In genomic region chr5:88792144-88792840, GRCh38 we compare ENCODE assay signal across 12 cellular contexts.
DNase-seq lines count a peak whose midpoint lies in the region; ATAC-seq and TF ChIP-seq lines count a peak whose summit lies in the region.
"Had no signal": no experiment of that assay in that cellular context is flagged by ENCODE, and none has a peak within 500 bp of the region (broad histone marks: within the 10 kb centered on the region; RNA-seq: fewer than 3 reads in every experiment).

No MANE protein-coding gene starts in this region.

- no peaks in the 10 kb centered on the region for H4K20me1 ChIP-seq in PC-3 (ENCODE audit: low read length)

- H3K4me2 ChIP-seq in PC-3 (ENCODE audit: low read length) = peak overlapping the region; percentile 47

- H3K4me3 ChIP-seq in PC-3 (ENCODE audit: low read length) (no peak overlapping the region), gastrocnemius medialis (no peak overlapping the region)

- H3K27me3 ChIP-seq in PC-3 (ENCODE audit: low read length) (no peaks in the 10 kb centered on the region), gastrocnemius medialis (no peaks in the 10 kb centered on the region)

- H3K4me1 ChIP-seq in PC-3 (ENCODE audit: insufficient read depth, low read length) (peaks cover 20% of the 10 kb centered on the region), gastrocnemius medialis (peaks cover 12 to 22% of the 10 kb centered on the region in 2 donors)

- in situ Hi-C loops in gastrocnemius medialis (cut with MboI; ENCODE audit: low sequenced_read_pairs in 4 of 4) = no loop called here

- H3K9ac ChIP-seq in PC-3 (ENCODE audit: low read length) = 0 out of 2 replicates have a peak overlapping the region, but pooled peaks have one; percentile 5

- H3K9me3 ChIP-seq in PC-3 (ENCODE audit: low read length) = no peaks in the 10 kb centered on the region
- H3K9me3 ChIP-seq in gastrocnemius medialis = no peaks in the 10 kb centered on the region

- H3K36me3 ChIP-seq in PC-3 (ENCODE audit: low read depth, low read length) = no peaks in the 10 kb centered on the region
- no peaks in the 10 kb centered on the region for H3K36me3 ChIP-seq in gastrocnemius medialis

- no TSS peak for BruUV-seq in PC-3 (replicated peaks; lab: Mats Ljungman, UMichigan)

- no peak for TF ChIP-seq CTCF in PC-3 (conservative IDR thresholded peaks at IDR 0.05; ENCODE audit: low read depth, low read length)
- no peak for TF ChIP-seq CTCF in gastrocnemius medialis (IDR thresholded peaks at IDR 0.05 in 4 of 5, conservative IDR thresholded peaks at IDR 0.05 in 1 of 5)

- CTCF ChIA-PET in PC-3 (lab: Charles Lee) = no interaction called here

- H3K27ac ChIP-seq in PC-3 (ENCODE audit: low read length) (peak overlapping the region; percentile 47), gastrocnemius medialis (peak overlapping the region; percentile 42 to 88 (median 74))

- no peaks in the 10 kb centered on the region for H3K9me2 ChIP-seq in PC-3 (replicated peaks; ENCODE audit: low read length)

- H3F3A ChIP-seq in PC-3 (ENCODE audit: low read length, unreplicated experiment) = no peaks in the 10 kb centered on the region

- POLR2A ChIA-PET in PC-3 (lab: Charles Lee; ENCODE audit: unreplicated experiment) = no interaction called here

- no peaks in the 10 kb centered on the region for H3K79me2 ChIP-seq in PC-3 (ENCODE audit: low read length)

- peak; percentile 57 for ATAC-seq in GM19328 (IDR thresholded peaks at IDR 0.05; ENCODE audit: unreplicated experiment)
- peak; percentile 49 for ATAC-seq in HG02884 (IDR thresholded peaks at IDR 0.05; ENCODE audit: unreplicated experiment)
- ATAC-seq in PC-3 = peak; percentile 84
- peak; percentile 17 to 47 for ATAC-seq in gastrocnemius medialis

- intact Hi-C loops in PC-3 (cut with micrococcal nuclease) (no loop called here), gastrocnemius medialis (cut with DNase I; ENCODE audit: low total_unique reads) (no loop called here)

- peak; percentile 63 for DNase-seq in PC-3
- no peak for DNase-seq in gastrocnemius medialis
- no peak for DNase-seq in SW480 (ENCODE audit: low spot score)
- no peak for DNase-seq in iPS-NIHi7 (ENCODE audit: extremely low spot score)
- no peak for DNase-seq in DMS153 treated with DMSO at 0.1 percent for 48 hours (lab: John Stamatoyannopoulos, UW; ENCODE audit: unreplicated experiment)
- no peak for DNase-seq in activated effector memory CD4-positive, alpha-beta T cell treated with anti-CD3 and anti-CD28 coated beads, Interleukin-2, amount 50 U/mL, for 16 hours
- DNase-seq: central memory CD4-positive, alpha-beta T cell; DND-41; H7; NCI-H1105 treated with DMSO at 0.1 percent for 48 hours had no signal

- H2AFZ ChIP-seq in PC-3 (ENCODE audit: low read length) = peak overlapping the region; percentile 22; the same call in 1 of the 2 replicates

- TF ChIP-seq POLR2A in gastrocnemius medialis (IDR thresholded peaks at IDR 0.05) = no peak

Comparison
In these comparisons a context has a peak if more than half of its experiments do, and no peak if none do; other contexts are left out.
1. ATAC-seq: peak in every context shown above with its lines; median percentile 84 in PC-3; 57 in GM19328; 49 in HG02884; 32 in gastrocnemius medialis.